Comparison of ENCODE assay signal across 8 cellular contexts in genomic region chr16:9256196-9256595, GRCh38.
A peak's percentile ranks its signal among the peaks of the same experiment; 100 is the strongest.
DNase-seq lines count a peak whose midpoint lies in the region; ATAC-seq and TF ChIP-seq lines count a peak whose summit lies in the region.

No MANE protein-coding gene starts in this region.

- no peak overlapping the region for H3K9ac ChIP-seq in trophoblast cell (ENCODE audit: low read length)

- H2AK5ac ChIP-seq in trophoblast cell (ENCODE audit: low read length), result no peak overlapping the region

- H3K4me1 ChIP-seq in trophoblast cell (ENCODE audit: control insufficient read depth in 1 of 2, insufficient read depth in 2 of 2, low read length in 2 of 2), result peaks cover 4 to 11% of the 10 kb centered on the region in 2 experiments
- H3K4me1 ChIP-seq in esophagus squamous epithelium, result peaks cover 0 to 7% (median 0%) of the 10 kb centered on the region in 3 donors

- no peak overlapping the region for H3K4me2 ChIP-seq in trophoblast cell (ENCODE audit: low read length)

- intact Hi-C loops in esophagus squamous epithelium (cut with DNase I), result no loop called here

- H2BK120ac ChIP-seq in trophoblast cell (ENCODE audit: insufficient read depth, low read length, poor library complexity), result no peak overlapping the region

- H4K8ac ChIP-seq in trophoblast cell (ENCODE audit: low read depth, low read length), result no peak overlapping the region

- no CpG with 5 or more reads among the region's 6 CpGs for WGBS in trophoblast cell (ENCODE audit: extremely low coverage, insufficient coverage, insufficient read length)
- WGBS in esophagus squamous epithelium, 2 donors, result 18 to 22% methylated on average over 2 to 6 of the region's 6 CpGs

- TF ChIP-seq POLR2A in esophagus squamous epithelium (IDR thresholded peaks at IDR 0.05), result no peak

- no peak overlapping the region for H2BK12ac ChIP-seq in trophoblast cell (ENCODE audit: low read length)

- H3K79me1 ChIP-seq in trophoblast cell (ENCODE audit: low read length), result peaks cover 4% of the 10 kb centered on the region

- H3K27ac ChIP-seq in trophoblast cell (ENCODE audit: low read depth, low read length) (no peak overlapping the region), esophagus squamous epithelium (no peak overlapping the region)

- no peak overlapping the region for H3K14ac ChIP-seq in trophoblast cell (ENCODE audit: low read length)

- H4K12ac ChIP-seq in trophoblast cell (ENCODE audit: low read depth, low read length), result no peak overlapping the region

- DNase-seq in NCI-H82 (lab: John Stamatoyannopoulos, UW) (peak; percentile 76), NCI-H82 treated with DMSO at 0.1 percent for 48 hours (lab: John Stamatoyannopoulos, UW; ENCODE audit: unreplicated experiment) (no peak), HK-2 (ENCODE audit: unreplicated experiment) (peak; percentile 7), astrocyte of the cerebellum (ENCODE audit: low read depth) (no peak), trophoblast cell (peak; percentile 12 to 50), T1000 (lab: John Stamatoyannopoulos, UW) (no peak), esophagus squamous epithelium (lab: John Stamatoyannopoulos, UW) (no peak)

- TF ChIP-seq CTCF in astrocyte of the cerebellum (IDR thresholded peaks at IDR 0.05; ENCODE audit: low read depth, low read length, missing control alignments) (peak; percentile 40), esophagus squamous epithelium (IDR thresholded peaks at IDR 0.05) (peak in 3 of 6 experiments; percentile 6 to 49 (median 12))

- H4K91ac ChIP-seq in trophoblast cell (ENCODE audit: low read depth, low read length), result no peak overlapping the region

- H3K27me3 ChIP-seq in trophoblast cell (ENCODE audit: insufficient read depth, low read length) (no peaks in the 10 kb centered on the region), esophagus squamous epithelium (peaks cover 0 to 37% (median 0%) of the 10 kb centered on the region in 4 donors)

- no peak overlapping the region for H2AFZ ChIP-seq in trophoblast cell (ENCODE audit: insufficient read depth, low read length, poor library complexity)

- H3K4ac ChIP-seq in trophoblast cell (ENCODE audit: low read depth, low read length), result no peak overlapping the region

- in situ Hi-C loops in astrocyte of the cerebellum (cut with HindIII; ENCODE audit: low sequenced_read_pairs), result no loop called here

- no peak overlapping the region for H3K18ac ChIP-seq in trophoblast cell (ENCODE audit: low read length)

- no peak for ATAC-seq in HG02885 (IDR thresholded peaks at IDR 0.05; ENCODE audit: poor library complexity, unreplicated experiment)

- H3K79me2 ChIP-seq in trophoblast cell (ENCODE audit: control insufficient read depth, insufficient read depth, low read length, poor library complexity), result no peaks in the 10 kb centered on the region

- no peak overlapping the region for H2BK5ac ChIP-seq in trophoblast cell (ENCODE audit: low read depth, low read length, poor library complexity)

- H3K4me3 ChIP-seq in astrocyte of the cerebellum (ENCODE audit: low read depth, low read length) (no peak overlapping the region), trophoblast cell (ENCODE audit: low read depth, low read length) (no peak overlapping the region), esophagus squamous epithelium (no peak overlapping the region)

- no peak overlapping the region for H3K23ac ChIP-seq in trophoblast cell (ENCODE audit: low read length)

- H3K9me3 ChIP-seq in trophoblast cell (ENCODE audit: insufficient read depth, low read depth, low read length), result no peaks in the 10 kb centered on the region
- no peaks in the 10 kb centered on the region for H3K9me3 ChIP-seq in esophagus squamous epithelium

- H3K36me3 ChIP-seq in trophoblast cell (ENCODE audit: control insufficient read depth in 1 of 2, insufficient read depth in 2 of 2, low read length in 2 of 2) (no peaks in the 10 kb centered on the region), esophagus squamous epithelium (no peaks in the 10 kb centered on the region)

Comparison
In these comparisons a context has a peak if more than half of its experiments do, and no peak if none do; other contexts are left out.
1. DNase-seq: peak in NCI-H82 (single experiment), HK-2 (single experiment) and trophoblast cell (2 of 2); none in NCI-H82 treated with DMSO at 0.1 percent for 48 hours (single experiment), astrocyte of the cerebellum (single experiment), T1000 (single experiment) and esophagus squamous epithelium (single experiment).